In the genomic region with DNA sequence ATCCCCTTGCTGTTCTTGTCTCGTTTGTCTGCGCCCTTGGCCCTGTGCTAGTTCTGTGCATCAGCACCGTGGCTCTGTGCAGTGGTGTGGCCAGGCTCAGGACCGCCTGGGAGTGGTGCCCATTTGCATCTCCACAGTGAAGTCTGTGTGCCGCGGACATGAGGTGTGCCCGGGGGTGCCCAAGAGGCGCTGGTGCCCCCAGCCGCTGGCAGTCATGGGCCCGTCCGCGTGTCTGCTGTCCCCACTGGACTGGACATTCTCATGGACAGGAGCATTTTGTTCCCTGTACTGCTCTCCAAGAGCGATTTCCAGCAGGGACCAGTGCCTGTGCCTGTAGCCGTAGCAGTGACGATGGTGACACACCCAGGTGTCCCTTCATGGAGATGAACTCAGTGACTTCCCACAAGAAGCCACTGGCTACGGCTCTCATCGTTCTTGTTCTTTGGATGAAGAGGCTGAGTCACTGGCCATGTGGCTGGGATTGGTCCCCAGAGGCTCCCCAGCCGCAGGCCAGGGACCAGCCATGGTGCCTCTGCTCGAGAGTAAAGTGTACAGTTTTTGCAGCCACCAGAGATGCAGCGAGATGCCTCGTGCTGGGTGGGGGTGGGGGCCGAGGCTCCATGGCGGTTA, we compare ENCODE assay signal across 1 cellular context.
TF ChIP-seq lines count a peak whose summit lies in the region.

No MANE protein-coding gene starts in this region.

TF ChIP-seq in GM23338, 12 proteins besides CTCF, POLR2A, EP300 and RAD21:
- no peak for TF ChIP-seq ETS1 (IDR thresholded peaks at IDR 0.05)
- TF ChIP-seq CREB1 (CRISPR knock-in tag; IDR thresholded peaks at IDR 0.05; ENCODE audit: low read depth): no peak
- no peak for TF ChIP-seq POLR2AphosphoS5 (IDR thresholded peaks at IDR 0.05; ENCODE audit: low read depth)
- TF ChIP-seq NANOG (IDR thresholded peaks at IDR 0.05; ENCODE audit: borderline replicate concordance): no peak
- TF ChIP-seq ZNF331 (CRISPR knock-in tag; IDR thresholded peaks at IDR 0.05; ENCODE audit: low read depth): no peak
- TF ChIP-seq REST (IDR thresholded peaks at IDR 0.05; ENCODE audit: unreplicated experiment): no peak
- no peak for TF ChIP-seq EZH2phosphoT487 (IDR thresholded peaks at IDR 0.05; ENCODE audit: unreplicated experiment)
- no peak for TF ChIP-seq STAT1 (IDR thresholded peaks at IDR 0.05; ENCODE audit: unreplicated experiment)
- TF ChIP-seq EZH2 (IDR thresholded peaks at IDR 0.05; ENCODE audit: low read depth, unreplicated experiment): no peak
- no peak for TF ChIP-seq JUNB (IDR thresholded peaks at IDR 0.05; ENCODE audit: unreplicated experiment)
- no peak for TF ChIP-seq ZNF462 (CRISPR knock-in tag; IDR thresholded peaks at IDR 0.05)
- no peak for TF ChIP-seq ZNF114 (CRISPR knock-in tag; IDR thresholded peaks at IDR 0.05)
